In genomic region chr6:42390228-42390934, GRCh38 we compare ENCODE assay signal across 9 cellular contexts.
DNase-seq lines count a peak whose midpoint lies in the region; ATAC-seq and TF ChIP-seq lines count a peak whose summit lies in the region.
"Had no signal": no experiment of that assay in that cellular context is flagged by ENCODE, and none has a peak within 500 bp of the region (broad histone marks: within the 10 kb centered on the region; RNA-seq: fewer than 3 reads in every experiment).

No MANE protein-coding gene starts in this region.

- TF ChIP-seq CTCF in GM12864 (IDR thresholded peaks at IDR 0.05; ENCODE audit: low read depth, low read length, missing control alignments) (no peak), smooth muscle cell (IDR thresholded peaks at IDR 0.05; ENCODE audit: borderline replicate concordance, insufficient read depth, poor library complexity, severe bottlenecking) (no peak)

- H3K27ac Mint-ChIP-seq in activated T-helper 17 cell treated with anti-CD3 and anti-CD28 coated beads, Interleukin-2, amount 50 U/mL, for 72 hours: peak overlapping the region; percentile 98

- peak; percentile 89 for ATAC-seq in activated T-helper 17 cell treated with anti-CD3 and anti-CD28 coated beads, Interleukin-2, amount 50 U/mL, for 72 hours (replicated peaks)

- POLR2A ChIA-PET in HEK293T (lab: Yijun Ruan, JAX): interaction anchor here (0.7 kb wide), 1 partner anchor 63 kb away, joined by 3 read pairs; no protein-coding TSS in a partner anchor

- no peaks in the 10 kb centered on the region for H3F3A ChIP-seq in smooth muscle cell (ENCODE audit: low read depth)

- no peaks in the 10 kb centered on the region for H3K9me2 ChIP-seq in Karpas-422 (replicated peaks; ENCODE audit: insufficient read depth, low read length)

- H3K36me3 ChIP-seq in Karpas-422 (ENCODE audit: insufficient read depth, low read length): no peaks in the 10 kb centered on the region
- no peaks in the 10 kb centered on the region for H3K36me3 ChIP-seq in smooth muscle cell (ENCODE audit: low read depth)

- 81% methylated on average over 17 of the region's 17 CpGs for WGBS in smooth muscle cell (ENCODE audit: low lambda C conversion rate)

- peaks cover 64% of the 10 kb centered on the region for H3K4me1 Mint-ChIP-seq in activated T-helper 17 cell treated with anti-CD3 and anti-CD28 coated beads, Interleukin-2, amount 50 U/mL, for 72 hours

- no peaks in the 10 kb centered on the region for H3K36me3 Mint-ChIP-seq in activated T-helper 17 cell treated with anti-CD3 and anti-CD28 coated beads, Interleukin-2, amount 50 U/mL, for 72 hours (ENCODE audit: low read depth)

- H3K79me2 ChIP-seq in Karpas-422 (ENCODE audit: low read length) (peaks cover 100% of the 10 kb centered on the region), smooth muscle cell (ENCODE audit: low read depth) (peaks cover 3% of the 10 kb centered on the region)

- H2AFZ ChIP-seq in Karpas-422 (ENCODE audit: low read length): no peak overlapping the region
- H2AFZ ChIP-seq in smooth muscle cell (ENCODE audit: low read depth): no peak overlapping the region

- no peaks in the 10 kb centered on the region for H3K9me3 Mint-ChIP-seq in activated T-helper 17 cell treated with anti-CD3 and anti-CD28 coated beads, Interleukin-2, amount 50 U/mL, for 72 hours

- no peaks in the 10 kb centered on the region for H3K9me3 ChIP-seq in Karpas-422 (ENCODE audit: low read length)
- no peaks in the 10 kb centered on the region for H3K9me3 ChIP-seq in smooth muscle cell (replicated peaks; ENCODE audit: low read depth)

- H3K4me3 Mint-ChIP-seq in activated T-helper 17 cell treated with anti-CD3 and anti-CD28 coated beads, Interleukin-2, amount 50 U/mL, for 72 hours: peak overlapping the region; percentile 87

- CTCF ChIA-PET in HEK293T (lab: Yijun Ruan, JAX): interaction anchor here (0.6 kb wide), 1 partner anchor 51 kb away, joined by 5 read pairs; no protein-coding TSS in a partner anchor

- no peak for DNase-seq in GM12864 (ENCODE audit: low read depth)
- peak; percentile 81 for DNase-seq in Karpas-422
- peak; percentile 60 to 68 (median 63) for DNase-seq in stimulated activated CD4-positive, alpha-beta T cell treated with anti-CD3 and anti-CD28 coated beads, Interleukin-12 subunit alpha, Interleukin-12 subunit beta, amount 100 ng/mL, for 48 hours (ENCODE audit: low read depth in 2 of 3, low spot score in 1 of 3)
- no peak for DNase-seq in HEK293T (ENCODE audit: extremely low spot score)
- DNase-seq in HuH-7.5 (ENCODE audit: low spot score): no peak
- DNase-seq in NCI-H2029 (lab: John Stamatoyannopoulos, UW): no peak
- DNase-seq in smooth muscle cell (lab: John Stamatoyannopoulos, UW; ENCODE audit: unreplicated experiment): no peak
- DNase-seq: Right ventricle myocardium superior had no signal

- H3K4me1 ChIP-seq in Karpas-422 (ENCODE audit: low read length): peaks cover 100% of the 10 kb centered on the region
- peaks cover 2% of the 10 kb centered on the region for H3K4me1 ChIP-seq in smooth muscle cell (ENCODE audit: low read depth)

- H3K4me3 ChIP-seq in GM12864 (ENCODE audit: low read depth, low read length) (peak overlapping the region; percentile 13; the same call in 1 of the 2 replicates), Karpas-422 (ENCODE audit: low read length) (peak overlapping the region; percentile 59), smooth muscle cell (no peak overlapping the region)

- no peaks in the 10 kb centered on the region for H3K27me3 Mint-ChIP-seq in activated T-helper 17 cell treated with anti-CD3 and anti-CD28 coated beads, Interleukin-2, amount 50 U/mL, for 72 hours

- no peaks in the 10 kb centered on the region for H4K20me1 ChIP-seq in Karpas-422 (ENCODE audit: insufficient read depth, low read depth, low read length)
- peaks cover 26% of the 10 kb centered on the region for H4K20me1 ChIP-seq in smooth muscle cell (ENCODE audit: low read depth)

- H3K4me2 ChIP-seq in Karpas-422 (ENCODE audit: low read depth, low read length, poor library complexity, severe bottlenecking) (peak overlapping the region; percentile 77), smooth muscle cell (no peak overlapping the region)

- H3K27ac ChIP-seq in Karpas-422 (ENCODE audit: low read length) (peak overlapping the region; percentile 92), smooth muscle cell (ENCODE audit: low read depth) (no peak overlapping the region)

- H3K27me3 ChIP-seq in Karpas-422 (ENCODE audit: low read length): no peaks in the 10 kb centered on the region
- H3K27me3 ChIP-seq in smooth muscle cell (ENCODE audit: low read depth): no peaks in the 10 kb centered on the region

- H3K9ac ChIP-seq in Karpas-422 (ENCODE audit: low read length) (peak overlapping the region; percentile 62), smooth muscle cell (ENCODE audit: low read depth) (no peak overlapping the region)

TF ChIP-seq in HEK293T, 16 proteins besides CTCF, POLR2A, EP300 and RAD21:
- TF ChIP-seq FOXK2 (IDR thresholded peaks at IDR 0.05) (no peak), LEF1 (IDR thresholded peaks at IDR 0.05; ENCODE audit: borderline replicate concordance) (no peak), L3MBTL2 (conservative IDR thresholded peaks at IDR 0.05) (no peak), SUZ12 (IDR thresholded peaks at IDR 0.05) (no peak), BHLHE40 (IDR thresholded peaks at IDR 0.05; ENCODE audit: borderline replicate concordance) (no peak), FOXA1 (IDR thresholded peaks at IDR 0.05) (no peak), CTBP1 (IDR thresholded peaks at IDR 0.05; ENCODE audit: borderline replicate concordance) (no peak), FOXM1 (IDR thresholded peaks at IDR 0.05; ENCODE audit: borderline replicate concordance) (no peak), PKNOX1 (IDR thresholded peaks at IDR 0.05) (no peak), HDGF (IDR thresholded peaks at IDR 0.05; ENCODE audit: borderline replicate concordance) (no peak), TARDBP (IDR thresholded peaks at IDR 0.05) (no peak), SP1 (IDR thresholded peaks at IDR 0.05) (no peak), ARNT (IDR thresholded peaks at IDR 0.05) (no peak), ZNF384 (IDR thresholded peaks at IDR 0.05) (no peak), ELF4 (IDR thresholded peaks at IDR 0.05) (no peak), NFRKB (IDR thresholded peaks at IDR 0.05) (no peak)

Comparison
In these comparisons a context has a peak if more than half of its experiments do, and no peak if none do; other contexts are left out.
1. DNase-seq: peak in Karpas-422 (single experiment) and stimulated activated CD4-positive, alpha-beta T cell treated with anti-CD3 and anti-CD28 coated beads, Interleukin-12 subunit alpha, Interleukin-12 subunit beta, amount 100 ng/mL, for 48 hours (3 of 3); none in GM12864 (single experiment), HEK293T (single experiment), HuH-7.5 (single experiment), NCI-H2029 (single experiment) and smooth muscle cell (single experiment).